In genomic region chr12:400828-401227, GRCh38 we compare ENCODE assay signal across 11 cellular contexts. TPM values are rescaled to one million over a fixed set of nuclear protein-coding genes. Genes with fewer than 3 reads are reported as not detected.
DNase-seq lines count a peak whose midpoint lies in the region; FAIRE-seq and TF ChIP-seq lines count a peak whose summit lies in the region.
"Had no signal": no experiment of that assay in that cellular context is flagged by ENCODE, and none has a peak within 500 bp of the region (broad histone marks: within the 10 kb centered on the region; RNA-seq: fewer than 3 reads in every experiment).

No MANE protein-coding gene starts in this region.

- no peak overlapping the region for H4K8ac ChIP-seq in H1 (ENCODE audit: extremely low read depth, insufficient read depth, low read length)

- no peak for TF ChIP-seq EP300 in H1 (IDR thresholded peaks at IDR 0.05; ENCODE audit: borderline replicate concordance in 1 of 2, low read depth in 2 of 2, low read length in 2 of 2)

- peak overlapping the region; percentile 96 for H3K4me3 ChIP-seq in AG10803 (ENCODE audit: low read length)
- no peak overlapping the region for H3K4me3 ChIP-seq in KMS-11 (IDR thresholded peaks at IDR 0.05; ENCODE audit: insufficient read depth, low read depth, low read length)
- H3K4me3 ChIP-seq in H1 (ENCODE audit: extremely low read depth in 1 of 4, insufficient read depth in 2 of 4, low read depth in 3 of 4, low read length in 4 of 4) = peak overlapping the region; percentile 81 to 99 (median 86)
- peak overlapping the region; percentile 90 for H3K4me3 ChIP-seq in neural progenitor cell

- H3K23me2 ChIP-seq in H1 (ENCODE audit: low read depth, low read length) = 0 out of 2 replicates have a peak, but pooled peaks cover 3% of the 10 kb centered on the region

- H3K79me2 ChIP-seq in KMS-11 (ENCODE audit: insufficient read depth, low read depth) = peaks cover 16% of the 10 kb centered on the region; the same call in 1 of the 2 replicates
- peaks cover 0 to 37% of the 10 kb centered on the region in 2 experiments; a peak in 3 of 4 replicates for H3K79me2 ChIP-seq in H1 (ENCODE audit: control insufficient read depth in 1 of 2, insufficient read depth in 2 of 2, low read length in 2 of 2)
- peaks cover 44% of the 10 kb centered on the region for H3K79me2 ChIP-seq in neural progenitor cell (ENCODE audit: low read depth)

- H4K5ac ChIP-seq in H1 (ENCODE audit: insufficient read length, low read depth, low read length) = no peak overlapping the region

- H3K4me2 ChIP-seq in KMS-11 = peak overlapping the region; percentile 55
- H3K4me2 ChIP-seq in H1 (ENCODE audit: insufficient read depth in 1 of 2, low read depth in 2 of 2, low read length in 2 of 2) = peak overlapping the region; percentile 64 to 82
- peak overlapping the region; percentile 79 for H3K4me2 ChIP-seq in neural progenitor cell

- H3K27ac Mint-ChIP-seq in neural progenitor cell = no peak overlapping the region
- H3K27ac Mint-ChIP-seq: activated CD8-positive, alpha-beta T cell treated with anti-CD3 and anti-CD28 coated beads for 36 hours; stimulated activated naive CD8-positive, alpha-beta T cell treated with anti-CD3 and anti-CD28 coated beads, Interleukin-15, amount 100 ng/mL, for 72 hours had no signal

- H3K56ac ChIP-seq in H1 (replicated peaks; ENCODE audit: insufficient read length, low read depth, low read length) = no peak overlapping the region

- TF ChIP-seq CTCF in AG10803 (conservative IDR thresholded peaks at IDR 0.05; ENCODE audit: low read length) (no peak), KMS-11 (conservative IDR thresholded peaks at IDR 0.05; ENCODE audit: low read depth, low read length) (no peak), H1 (IDR thresholded peaks at IDR 0.05; ENCODE audit: control extremely low read depth in 1 of 3, insufficient read depth in 1 of 3, low read depth in 1 of 3, low read length in 3 of 3) (no peak), neural progenitor cell (IDR thresholded peaks at IDR 0.05) (no peak)

- H2BK12ac ChIP-seq in H1 (ENCODE audit: low read depth, low read length) = no peak overlapping the region

- POLR2A ChIA-PET in H1 (lab: Charles Lee; ENCODE audit: partially characterized antibody) = interaction anchor here (0.6 to 5.0 kb wide), 7 partner anchors 10 to 50 kb away, joined by 3 to 73 read pairs (median 4); partner anchors contain the start of gene KDM5A

- 71% methylated on average over 8 of the region's 8 CpGs; no CpG with 5 or more reads in 1 of the 2 experiments for WGBS in H1 (ENCODE audit: extremely low coverage in 1 of 2, insufficient coverage in 1 of 2, insufficient read length in 1 of 2, insufficient replicate concordance in 2 of 2, low coverage in 1 of 2, low lambda C conversion rate in 2 of 2, missing lambda C conversion rate in 1 of 2), 2 experiments

- H2BK120ac ChIP-seq in H1 (replicated peaks; ENCODE audit: low read depth, low read length) = no peak overlapping the region

- FAIRE-seq in H1 (lab: Jason Lieb, UNC) = no peak

- H3K4me3 Mint-ChIP-seq in neural progenitor cell = no peak overlapping the region
- H3K4me3 Mint-ChIP-seq: activated CD8-positive, alpha-beta T cell treated with anti-CD3 and anti-CD28 coated beads for 36 hours; stimulated activated naive CD8-positive, alpha-beta T cell treated with anti-CD3 and anti-CD28 coated beads, Interleukin-15, amount 100 ng/mL, for 72 hours had no signal

- no peak overlapping the region for H2AK5ac ChIP-seq in H1 (ENCODE audit: low read depth, low read length)

- no peak overlapping the region for H2BK15ac ChIP-seq in H1 (ENCODE audit: low read length)

- H3K27me3 Mint-ChIP-seq in neural progenitor cell (ENCODE audit: insufficient read depth, low read depth) = no peaks in the 10 kb centered on the region
- H3K27me3 Mint-ChIP-seq: activated CD8-positive, alpha-beta T cell treated with anti-CD3 and anti-CD28 coated beads for 36 hours; stimulated activated naive CD8-positive, alpha-beta T cell treated with anti-CD3 and anti-CD28 coated beads, Interleukin-15, amount 100 ng/mL, for 72 hours had no signal

- H3K4me1 ChIP-seq in KMS-11 (ENCODE audit: low read depth, poor library complexity, severe bottlenecking) (peaks cover 12% of the 10 kb centered on the region), H1 (replicated peaks in 1 of 4; ENCODE audit: control insufficient read depth in 3 of 4, insufficient read depth in 4 of 4, low read length in 3 of 4) (no peaks in the 10 kb centered on the region; a peak in 1 of 7 replicates), neural progenitor cell (peaks cover 9% of the 10 kb centered on the region)

- peaks cover 6% of the 10 kb centered on the region for H3F3A ChIP-seq in neural progenitor cell (ENCODE audit: low read depth)

- no peak for DNase-seq in AG10803 (ENCODE audit: low read depth)
- no peak for DNase-seq in H1 (ENCODE audit: low read depth in 1 of 2, low spot score in 2 of 2)
- DNase-seq in neural progenitor cell (ENCODE audit: low spot score) = no peak
- DNase-seq in superior temporal gyrus (ENCODE audit: extremely low spot score) = no peak
- no peak for DNase-seq in NCI-H1436 treated with DMSO at 0.1 percent for 48 hours (lab: John Stamatoyannopoulos, UW)
- DNase-seq in NCI-H1436 (lab: John Stamatoyannopoulos, UW) = no peak
- DNase-seq in central memory CD4-positive, alpha-beta T cell = no peak
- DNase-seq: NCI-H526 had no signal

- no peak overlapping the region for H3K9ac ChIP-seq in KMS-11
- H3K9ac ChIP-seq in H1 (replicated peaks in 1 of 4; ENCODE audit: extremely low read depth in 1 of 4, low read depth in 3 of 4, low read length in 3 of 4) = no peak overlapping the region; a peak in 1 of 7 replicates
- no peak overlapping the region for H3K9ac ChIP-seq in neural progenitor cell

- H3K36me3 ChIP-seq in KMS-11 (ENCODE audit: insufficient read depth) (no peaks in the 10 kb centered on the region), H1 (ENCODE audit: control insufficient read depth in 2 of 4, insufficient read depth in 4 of 4, low read length in 3 of 4) (peaks cover 0 to 8% (median under 1%) of the 10 kb centered on the region in 4 experiments; a peak in 3 of 8 replicates), neural progenitor cell (no peaks in the 10 kb centered on the region)

- no peak overlapping the region for H3K14ac ChIP-seq in H1 (ENCODE audit: insufficient read length)

- H2AFZ ChIP-seq in KMS-11 (ENCODE audit: low read depth) (peak overlapping the region; percentile 85), H1 (ENCODE audit: low read length) (peak overlapping the region; percentile 29), neural progenitor cell (replicated peaks) (peak overlapping the region; percentile 89)

- H2BK20ac ChIP-seq in H1 (ENCODE audit: low read length) = no peak overlapping the region

- no peaks in the 10 kb centered on the region for H3K36me3 Mint-ChIP-seq in neural progenitor cell

- no peak overlapping the region for H3K23ac ChIP-seq in H1 (ENCODE audit: insufficient read length)

- CTCF ChIA-PET in H1 (lab: Charles Lee; ENCODE audit: partially characterized antibody) = interaction anchor here (0.7 to 1.7 kb wide), 3 partner anchors 17 to 39 kb away, joined by 3 to 5 read pairs (median 4); no protein-coding TSS in a partner anchor

- H3K4me1 Mint-ChIP-seq in neural progenitor cell = no peaks in the 10 kb centered on the region

- H4K20me1 ChIP-seq in KMS-11 (ENCODE audit: insufficient read depth) = no peaks in the 10 kb centered on the region
- H4K20me1 ChIP-seq in H1 (replicated peaks in 1 of 2; ENCODE audit: control insufficient read depth in 1 of 2, insufficient read depth in 2 of 2, low read length in 2 of 2) = no peaks in the 10 kb centered on the region
- H4K20me1 ChIP-seq in neural progenitor cell (ENCODE audit: low read depth) = peaks cover 16% of the 10 kb centered on the region

- no peak overlapping the region for H2BK5ac ChIP-seq in H1 (ENCODE audit: low read depth, low read length)

- H3K27ac ChIP-seq in KMS-11 = no peak overlapping the region
- H3K27ac ChIP-seq in H1 (ENCODE audit: low read depth, low read length) = no peak overlapping the region
- no peak overlapping the region for H3K27ac ChIP-seq in neural progenitor cell

- H3K9me3 Mint-ChIP-seq in neural progenitor cell = no peaks in the 10 kb centered on the region
- H3K9me3 Mint-ChIP-seq: activated CD8-positive, alpha-beta T cell treated with anti-CD3 and anti-CD28 coated beads for 36 hours; stimulated activated naive CD8-positive, alpha-beta T cell treated with anti-CD3 and anti-CD28 coated beads, Interleukin-15, amount 100 ng/mL, for 72 hours had no signal

- H3K9me3 ChIP-seq in H1 (ENCODE audit: insufficient read depth in 2 of 2, low read depth in 1 of 2, low read length in 1 of 2) (no peaks in the 10 kb centered on the region), neural progenitor cell (ENCODE audit: low read depth) (no peaks in the 10 kb centered on the region)

- H3K4ac ChIP-seq in H1 (replicated peaks; ENCODE audit: insufficient read length, low read depth, low read length) = no peak overlapping the region

- H3K18ac ChIP-seq in H1 (ENCODE audit: extremely low read depth, low read length) = no peak overlapping the region

- H3K27me3 ChIP-seq in KMS-11 (ENCODE audit: insufficient read depth, low read depth) (no peaks in the 10 kb centered on the region), H1 (replicated peaks in 1 of 4; ENCODE audit: control insufficient read depth in 3 of 4, extremely low read depth in 1 of 4, insufficient read depth in 3 of 4, low read length in 3 of 4) (no peaks in the 10 kb centered on the region), neural progenitor cell (peaks cover 2% of the 10 kb centered on the region)

- H4K91ac ChIP-seq in H1 (replicated peaks; ENCODE audit: insufficient read length, low read length) = no peak overlapping the region

- no peak for TF ChIP-seq RAD21 in H1 (IDR thresholded peaks at IDR 0.05 in 1 of 2, conservative IDR thresholded peaks at IDR 0.05 in 1 of 2; ENCODE audit: low read depth in 2 of 2, low read length in 2 of 2)

- TF ChIP-seq POLR2A in H1 (IDR thresholded peaks at IDR 0.05; ENCODE audit: control extremely low read depth in 1 of 2, low read depth in 2 of 2, low read length in 2 of 2) = no peak

- H3K79me1 ChIP-seq in H1 (ENCODE audit: low read depth, low read length) = peaks cover 4% of the 10 kb centered on the region

RNA-seq across cellular contexts. Expression of gene CCDC77, which starts 0.6 kb away (rescaled TPM):
- total RNA-seq in H1 (2021; fragmentation: NEBNext Ultra II Directional; extraction: Animal tissue kit (Norgen Biotek cat#: 25700)) = 29.3 and 30.4 TPM in 2 replicates
- 6.1 and 10.3 TPM in 2 replicates for polyA plus RNA-seq in H1 (2011; rRNA removed)
- polyA plus RNA-seq in H1 (2011; cell fraction: cytosol; rRNA removed) = 18.2 TPM
- 21.9 TPM for polyA plus RNA-seq in H1 (2011; cell fraction: nucleus; rRNA removed)
- 19.2 to 28.3 TPM (median 21.3 TPM) in 4 replicates for polyA plus RNA-seq in H1 (2012, experiment 1 of 2)
- 1.8 TPM for polyA plus RNA-seq in H1 (2012, experiment 2 of 2)
- 26.0 TPM for polyA plus RNA-seq in H1 (2013, experiment 1 of 2)
- polyA plus RNA-seq in H1 (2013, experiment 2 of 2) = 26.8 TPM
- 25.5 and 29.8 TPM in 2 replicates for polyA minus RNA-seq in H1 (2011; rRNA and poly(A)+ RNA removed)
- 16.3 TPM for polyA minus RNA-seq in H1 (2011; cell fraction: cytosol; rRNA and poly(A)+ RNA removed)
- polyA minus RNA-seq in H1 (2011; cell fraction: nucleus; rRNA and poly(A)+ RNA removed) = 30.4 TPM
- 69.0 and 125 TPM in 2 replicates for total RNA-seq in neural progenitor cell (ENCODE audit: low replicate concordance)

RNA-seq across cellular contexts. Expression of gene KDM5A, which starts 11.7 kb away (rescaled TPM):
- total RNA-seq in H1 (2021; fragmentation: NEBNext Ultra II Directional; extraction: Animal tissue kit (Norgen Biotek cat#: 25700)) = 36.9 and 45.7 TPM in 2 replicates
- 5.7 and 6.3 TPM in 2 replicates for polyA plus RNA-seq in H1 (2011; rRNA removed)
- polyA plus RNA-seq in H1 (2011; cell fraction: cytosol; rRNA removed) = 8.5 TPM
- polyA plus RNA-seq in H1 (2011; cell fraction: nucleus; rRNA removed) = 16.3 TPM
- polyA plus RNA-seq in H1 (2012, experiment 1 of 2) = 10.9 to 15.4 TPM (median 13.3 TPM) in 4 replicates
- polyA plus RNA-seq in H1 (2012, experiment 2 of 2) = 0.62 TPM
- polyA plus RNA-seq in H1 (2013, experiment 1 of 2) = 16.7 TPM
- 13.6 TPM for polyA plus RNA-seq in H1 (2013, experiment 2 of 2)
- polyA minus RNA-seq in H1 (2011; rRNA and poly(A)+ RNA removed) = 82.0 and 104 TPM in 2 replicates
- 34.3 TPM for polyA minus RNA-seq in H1 (2011; cell fraction: cytosol; rRNA and poly(A)+ RNA removed)
- 85.5 TPM for polyA minus RNA-seq in H1 (2011; cell fraction: nucleus; rRNA and poly(A)+ RNA removed)
- total RNA-seq in neural progenitor cell (ENCODE audit: low replicate concordance) = 44.7 and 50.2 TPM in 2 replicates

RNA-seq across cellular contexts. Expression of gene B4GALNT3, which starts 58.9 kb away (rescaled TPM):
- total RNA-seq in H1 (2021; fragmentation: NEBNext Ultra II Directional; extraction: Animal tissue kit (Norgen Biotek cat#: 25700)) = 20.3 and 20.4 TPM in 2 replicates
- 12.5 and 14.9 TPM in 2 replicates for polyA plus RNA-seq in H1 (2011; rRNA removed)
- polyA plus RNA-seq in H1 (2011; cell fraction: cytosol; rRNA removed) = 15.8 TPM
- 43.4 TPM for polyA plus RNA-seq in H1 (2011; cell fraction: nucleus; rRNA removed)
- 11.3 to 19.6 TPM (median 15.5 TPM) in 4 replicates for polyA plus RNA-seq in H1 (2012, experiment 1 of 2)
- 10.1 TPM for polyA plus RNA-seq in H1 (2012, experiment 2 of 2)
- 15.8 TPM for polyA plus RNA-seq in H1 (2013, experiment 1 of 2)
- polyA plus RNA-seq in H1 (2013, experiment 2 of 2) = 16.0 TPM
- 24.2 and 30.9 TPM in 2 replicates for polyA minus RNA-seq in H1 (2011; rRNA and poly(A)+ RNA removed)
- 7.3 TPM for polyA minus RNA-seq in H1 (2011; cell fraction: cytosol; rRNA and poly(A)+ RNA removed)
- polyA minus RNA-seq in H1 (2011; cell fraction: nucleus; rRNA and poly(A)+ RNA removed) = 13.1 TPM
- total RNA-seq in neural progenitor cell (ENCODE audit: low replicate concordance) = 29.0 and 30.8 TPM in 2 replicates

Comparison
In these comparisons a context has a peak if more than half of its experiments do, and no peak if none do; other contexts are left out.
1. H2AFZ ChIP-seq: peak in every context shown above with its lines; median percentile 89 in neural progenitor cell; 85 in KMS-11; 29 in H1.